Comparison of ENCODE assay signal across 15 cellular contexts in genomic region chr17:32335647-32336046, GRCh38. TPM values are rescaled to one million over a fixed set of nuclear protein-coding genes. Genes with fewer than 3 reads are reported as not detected.
DNase-seq lines count a peak whose midpoint lies in the region; ATAC-seq and TF ChIP-seq lines count a peak whose summit lies in the region.
"Had no signal": no experiment of that assay in that cellular context is flagged by ENCODE, and none has a peak within 500 bp of the region (broad histone marks: within the 10 kb centered on the region; RNA-seq: fewer than 3 reads in every experiment).

No MANE protein-coding gene starts in this region.

- DNase-seq in A673 (ENCODE audit: low spot score) (peak; percentile 42), GM23248 (peak; percentile 77), astrocyte of the spinal cord (ENCODE audit: low read depth, low spot score) (peak; percentile 70), kidney epithelial cell (ENCODE audit: low read depth) (peak; percentile 51), GM10248 (ENCODE audit: extremely low spot score) (no peak), GOT3 (lab: John Stamatoyannopoulos, UW) (no peak), CD1c-positive myeloid dendritic cell (ENCODE audit: extremely low spot score) (no peak)
- no peak for DNase-seq in effector memory CD8-positive, alpha-beta T cell
- DNase-seq: activated CD4-positive, CD25-positive, alpha-beta regulatory T cell; activated naive CD8-positive, alpha-beta T cell treated with anti-CD3 and anti-CD28 coated beads for 36 hours; DMS153; hippocampal formation; NCI-H2081 treated with DMSO at 0.1 percent for 48 hours; right lobe of liver; stimulated activated naive CD4-positive, alpha-beta T cell treated with Interleukin-2 at 50 U/mL for 16 hours had no signal

- peaks cover 12 to 17% of the 10 kb centered on the region in 2 donors for H3K4me1 Mint-ChIP-seq in effector memory CD8-positive, alpha-beta T cell (ENCODE audit: low read depth in 2 of 2)

- in situ Hi-C loops in GM23248 (cut with MboI): no loop called here
- in situ Hi-C loops in astrocyte of the spinal cord (cut with HindIII; ENCODE audit: low sequenced_read_pairs): no loop called here

- no TSS peak for BruUV-seq in A673 (replicated peaks; lab: Mats Ljungman, UMichigan)

- no peaks in the 10 kb centered on the region for H3K9me3 Mint-ChIP-seq in effector memory CD8-positive, alpha-beta T cell
- H3K9me3 Mint-ChIP-seq: activated naive CD8-positive, alpha-beta T cell treated with anti-CD3 and anti-CD28 coated beads for 36 hours had no signal

- no peaks in the 10 kb centered on the region for H3K27me3 Mint-ChIP-seq in effector memory CD8-positive, alpha-beta T cell
- H3K27me3 Mint-ChIP-seq: activated naive CD8-positive, alpha-beta T cell treated with anti-CD3 and anti-CD28 coated beads for 36 hours had no signal

- no peaks in the 10 kb centered on the region for H3K79me2 ChIP-seq in GM23248 (ENCODE audit: insufficient read depth)

- CTCF ChIA-PET in A673 (lab: Charles Lee) (no interaction called here), GM10248 (lab: Yijun Ruan, JAX) (interaction anchor here (0.8 to 2.1 kb wide), 5 partner anchors 11 to 54 kb away, joined by 3 to 8 read pairs (median 3); no protein-coding TSS in a partner anchor)

- H3K36me3 ChIP-seq in A673 (ENCODE audit: insufficient read depth, low read length, poor library complexity, severe bottlenecking) (peaks cover 8% of the 10 kb centered on the region), GM23248 (ENCODE audit: low read depth) (peaks cover 21% of the 10 kb centered on the region), kidney epithelial cell (ENCODE audit: control insufficient read depth, insufficient read depth, low read length) (no peaks in the 10 kb centered on the region)

- no peaks in the 10 kb centered on the region for H4K20me1 ChIP-seq in GM23248 (ENCODE audit: insufficient read depth)

- H3K9me2 ChIP-seq in GM23248 (ENCODE audit: insufficient read depth): no peaks in the 10 kb centered on the region

- peak overlapping the region; percentile 24 for H3K4me2 ChIP-seq in GM23248 (ENCODE audit: unreplicated experiment)

- no peaks in the 10 kb centered on the region for H3K27me3 ChIP-seq in A673 (replicated peaks; ENCODE audit: insufficient read depth, low read depth, low read length, poor library complexity)
- no peaks in the 10 kb centered on the region for H3K27me3 ChIP-seq in GM23248 (replicated peaks; ENCODE audit: insufficient read depth)
- H3K27me3 ChIP-seq in kidney epithelial cell (ENCODE audit: control insufficient read depth, insufficient read depth, low read length): no peaks in the 10 kb centered on the region
- H3K27me3 ChIP-seq: right lobe of liver had no signal

- WGBS in GM23248 (ENCODE audit: low coverage in 1 of 2, low lambda C conversion rate in 2 of 2, missing lambda C conversion rate in 2 of 2), 2 experiments: 42 to 47% methylated on average over 4 of the region's 4 CpGs

- H3K9me3 ChIP-seq in A673 (ENCODE audit: low read depth, low read length, poor library complexity, severe bottlenecking): no peaks in the 10 kb centered on the region
- no peaks in the 10 kb centered on the region for H3K9me3 ChIP-seq in GM23248 (ENCODE audit: low read depth)
- H3K9me3 ChIP-seq: right lobe of liver had no signal

- peaks cover 32% of the 10 kb centered on the region; the same call in 1 of the 2 replicates for H3F3A ChIP-seq in GM23248 (ENCODE audit: insufficient read depth)

- intact Hi-C loops in A673 (cut with micrococcal nuclease; ENCODE audit: unreplicated experiment): no loop called here

- POLR2A ChIA-PET in A673 (lab: Charles Lee; ENCODE audit: low non-redundant PET) (no interaction called here), GM10248 (lab: Yijun Ruan, JAX) (interaction anchor here (0.8 kb wide), 1 partner anchor 11 kb away, joined by 3 read pairs; no protein-coding TSS in a partner anchor)

- H3K4me3 Mint-ChIP-seq in effector memory CD8-positive, alpha-beta T cell: no peak overlapping the region
- H3K4me3 Mint-ChIP-seq: activated naive CD8-positive, alpha-beta T cell treated with anti-CD3 and anti-CD28 coated beads for 36 hours had no signal

- peak overlapping the region in 1 of 2 donors; percentile 51 for H3K27ac Mint-ChIP-seq in effector memory CD8-positive, alpha-beta T cell
- H3K27ac Mint-ChIP-seq: activated naive CD8-positive, alpha-beta T cell treated with anti-CD3 and anti-CD28 coated beads for 36 hours had no signal

- no peak overlapping the region for H2AFZ ChIP-seq in GM23248

- no peak for ATAC-seq in effector memory CD8-positive, alpha-beta T cell (replicated peaks)
- ATAC-seq: right lobe of liver had no signal

- no peak overlapping the region for H3K27ac ChIP-seq in A673 (ENCODE audit: low read depth, low read length, poor library complexity, severe bottlenecking)
- 0 out of 2 replicates have a peak overlapping the region, but pooled peaks have one; percentile 14 for H3K27ac ChIP-seq in GM23248
- H3K27ac ChIP-seq: right lobe of liver had no signal

- TF ChIP-seq CTCF in A673 (conservative IDR thresholded peaks at IDR 0.05; ENCODE audit: low read depth, low read length): no peak
- no peak for TF ChIP-seq CTCF in astrocyte of the spinal cord (IDR thresholded peaks at IDR 0.05; ENCODE audit: low read depth, low read length)
- TF ChIP-seq CTCF in kidney epithelial cell (IDR thresholded peaks at IDR 0.05; ENCODE audit: insufficient read depth, low read length, poor library complexity, severe bottlenecking): no peak
- no peak for TF ChIP-seq CTCF in GM10248 (IDR thresholded peaks at IDR 0.05; ENCODE audit: control extremely low read depth, extremely low read depth, low read depth, missing control alignments)

- peaks cover 17% of the 10 kb centered on the region for H3K36me3 Mint-ChIP-seq in effector memory CD8-positive, alpha-beta T cell (ENCODE audit: insufficient read depth)

- peaks cover 7% of the 10 kb centered on the region for H3K4me1 ChIP-seq in A673 (ENCODE audit: insufficient read depth, low read length, poor library complexity, severe bottlenecking)
- H3K4me1 ChIP-seq in GM23248 (ENCODE audit: insufficient read depth): peaks cover 22% of the 10 kb centered on the region
- H3K4me1 ChIP-seq: right lobe of liver had no signal

- no peak overlapping the region for H3K4me3 ChIP-seq in A673 (ENCODE audit: low read depth, low read length, poor library complexity, severe bottlenecking)
- no peak overlapping the region for H3K4me3 ChIP-seq in GM23248
- no peak overlapping the region for H3K4me3 ChIP-seq in astrocyte of the spinal cord (ENCODE audit: low read depth, low read length)
- H3K4me3 ChIP-seq in kidney epithelial cell (ENCODE audit: low read depth, low read length): no peak overlapping the region
- H3K4me3 ChIP-seq: right lobe of liver had no signal

- H3K9ac ChIP-seq in GM23248: no peak overlapping the region

RNA-seq across cellular contexts. Expression of gene C17orf75, which starts 6.3 kb away (rescaled TPM):
- total RNA-seq in A673 (2021): 26.9 and 37.3 TPM in 2 replicates
- total RNA-seq in GM23248 (2014; rRNA removed; shearing (Covaris generic)): 11.1 and 18.5 TPM in 2 replicates
- polyA plus RNA-seq in GM23248 (2016; fragmentation: Nextera tagmentation; extraction: Ambion mirVana): 14.7 and 17.0 TPM in 2 replicates
- total RNA-seq in kidney epithelial cell: 26.0 and 33.9 TPM in 2 replicates

RNA-seq across cellular contexts. Expression of gene ZNF207, which starts 14.3 kb away (rescaled TPM):
- 177 and 178 TPM in 2 replicates for total RNA-seq in A673 (2021)
- total RNA-seq in GM23248 (2014; rRNA removed; shearing (Covaris generic)): 93.1 and 113 TPM in 2 replicates
- polyA plus RNA-seq in GM23248 (2016; fragmentation: Nextera tagmentation; extraction: Ambion mirVana): 96.8 and 99.5 TPM in 2 replicates
- total RNA-seq in kidney epithelial cell: 122 and 160 TPM in 2 replicates

Comparison
In these comparisons a context has a peak if more than half of its experiments do, and no peak if none do; other contexts are left out.
1. DNase-seq: peak in A673 (single experiment), GM23248 (single experiment), astrocyte of the spinal cord (single experiment) and kidney epithelial cell (single experiment); none in effector memory CD8-positive, alpha-beta T cell (0 of 3), GM10248 (single experiment), GOT3 (single experiment) and CD1c-positive myeloid dendritic cell (single experiment).